In the genomic region with DNA sequence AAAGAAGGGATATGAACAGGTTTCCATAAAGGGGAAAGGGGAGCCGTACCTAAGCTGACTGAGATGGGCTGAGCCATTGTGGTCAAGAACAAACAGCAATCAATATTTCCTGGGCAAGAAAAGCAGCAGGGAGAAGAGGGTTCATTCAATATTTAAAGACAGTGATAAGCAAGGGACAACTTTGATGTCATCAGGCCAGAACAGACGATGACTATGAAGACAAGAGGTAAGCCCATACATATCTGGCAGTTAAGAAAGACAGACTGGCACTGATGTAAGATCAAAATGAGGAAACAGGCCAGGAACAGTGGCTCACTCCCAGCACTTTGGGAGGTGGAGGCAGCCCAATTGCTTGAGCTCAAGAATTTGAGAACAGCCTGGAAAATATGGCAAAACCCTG, we compare ENCODE assay signal across 1 cellular context.
TF ChIP-seq lines count a peak whose summit lies in the region.

No MANE protein-coding gene starts in this region.

TF ChIP-seq in HepG2, 621 proteins besides CTCF, POLR2A, EP300 and RAD21:
- no peak for TF ChIP-seq CBFB (CRISPR knock-in tag; IDR thresholded peaks at IDR 0.05)
- no peak for TF ChIP-seq ZNF552 (CRISPR knock-in tag; IDR thresholded peaks at IDR 0.05; ENCODE audit: borderline replicate concordance)
- TF ChIP-seq, protein P1, sequence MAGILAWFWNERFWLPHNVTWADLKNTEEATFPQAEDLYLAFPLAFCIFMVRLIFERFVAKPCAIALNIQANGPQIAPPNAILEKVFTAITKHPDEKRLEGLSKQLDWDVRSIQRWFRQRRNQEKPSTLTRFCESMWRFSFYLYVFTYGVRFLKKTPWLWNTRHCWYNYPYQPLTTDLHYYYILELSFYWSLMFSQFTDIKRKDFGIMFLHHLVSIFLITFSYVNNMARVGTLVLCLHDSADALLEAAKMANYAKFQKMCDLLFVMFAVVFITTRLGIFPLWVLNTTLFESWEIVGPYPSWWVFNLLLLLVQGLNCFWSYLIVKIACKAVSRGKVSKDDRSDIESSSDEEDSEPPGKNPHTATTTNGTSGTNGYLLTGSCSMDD (CRISPR knock-in tag; IDR thresholded peaks at IDR 0.05) = no peak
- TF ChIP-seq ZNF687 (CRISPR knock-in tag; IDR thresholded peaks at IDR 0.05) = no peak
- TF ChIP-seq ZFP90 (CRISPR knock-in tag; IDR thresholded peaks at IDR 0.05; ENCODE audit: borderline replicate concordance) = no peak
- no peak for TF ChIP-seq ZBTB7A (CRISPR knock-in tag; IDR thresholded peaks at IDR 0.05)
- no peak for TF ChIP-seq ZNF781 (CRISPR knock-in tag; IDR thresholded peaks at IDR 0.05; ENCODE audit: borderline replicate concordance, not compliant biosample characterization)
- no peak for TF ChIP-seq MLXIP (CRISPR knock-in tag; IDR thresholded peaks at IDR 0.05; ENCODE audit: borderline replicate concordance)
- no peak for TF ChIP-seq SP2 (CRISPR knock-in tag; IDR thresholded peaks at IDR 0.05)
- no peak for TF ChIP-seq ZNF879 (CRISPR knock-in tag; IDR thresholded peaks at IDR 0.05)
- no peak for TF ChIP-seq TBX2 (CRISPR knock-in tag; IDR thresholded peaks at IDR 0.05; ENCODE audit: borderline replicate concordance)
